ENCODE assay signal across 4 cellular contexts in genomic region chr6:73268896-73269295, GRCh38. TPM values are rescaled to one million over a fixed set of nuclear protein-coding genes. Genes with fewer than 3 reads are reported as not detected.
"Had no signal": no experiment of that assay in that cellular context is flagged by ENCODE, and none has a peak within 500 bp of the region (broad histone marks: within the 10 kb centered on the region; RNA-seq: fewer than 3 reads in every experiment).

No MANE protein-coding gene starts in this region.

RNA-seq across cellular contexts. Expression of gene KHDC1, which starts 5.9 kb away (rescaled TPM):
- total RNA-seq: HepG2, HT-29 had no signal
- polyA plus RNA-seq: HepG2 had no signal

RNA-seq across cellular contexts. Expression of gene KHDC1L, which starts 43.6 kb away (rescaled TPM):
- total RNA-seq: HepG2, HT-29, HT1080 had no signal
- polyA plus RNA-seq: HepG2, IgD-negative memory B cell had no signal
